Comparison of ENCODE assay signal across 9 cellular contexts in genomic region chr2:174745142-174745541, GRCh38. TPM values are rescaled to one million over a fixed set of nuclear protein-coding genes. Genes with fewer than 3 reads are reported as not detected.
"Had no signal": no experiment of that assay in that cellular context is flagged by ENCODE, and none has a peak within 500 bp of the region (broad histone marks: within the 10 kb centered on the region; RNA-seq: fewer than 3 reads in every experiment).

No MANE protein-coding gene starts in this region.

- H3K4me3 ChIP-seq: GM23248, HAP-1, K562 had no signal

- H3K4me3 Mint-ChIP-seq: HFFc6 had no signal

- H3K9me3 ChIP-seq: HAP-1 had no signal

- H3K9me3 Mint-ChIP-seq: HFFc6 had no signal

- H2AFZ ChIP-seq: GM23248 had no signal

- H3K27ac Mint-ChIP-seq: HFFc6 had no signal

- DNase-seq: GM23248, H7, HFFc6, IMR-90, KG1 had no signal

- H3K27ac ChIP-seq: GM23248, HL-60 had no signal

- H3K9ac ChIP-seq: GM23248 had no signal

- H3K36me3 ChIP-seq: HAP-1 had no signal

- ATAC-seq: HCT116, K562 had no signal

RNA-seq across cellular contexts. Expression of gene CHRNA1, which starts 19.1 kb away (rescaled TPM):
- total RNA-seq: GM23248, H7, K562 had no signal
- polyA plus RNA-seq: K562 had no signal
